Comparison of ENCODE assay signal across 9 cellular contexts in the genomic region with DNA sequence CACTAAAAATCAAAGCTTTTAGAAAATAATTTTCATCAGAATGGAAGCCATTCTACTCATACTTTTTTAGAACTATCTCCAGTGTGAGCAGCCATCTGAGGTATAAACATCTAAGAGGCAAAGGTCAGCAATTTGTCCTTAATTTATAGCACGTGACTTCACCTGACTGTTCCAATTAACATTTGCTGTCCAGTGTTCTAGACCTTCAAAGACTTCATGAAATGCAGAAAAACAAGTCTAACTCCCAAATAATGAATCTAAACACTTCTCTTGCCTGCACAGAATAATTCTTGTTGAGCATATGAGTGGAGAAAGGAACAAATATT. TPM values are rescaled to one million over a fixed set of nuclear protein-coding genes. Genes with fewer than 3 reads are reported as not detected.
DNase-seq lines count a peak whose midpoint lies in the region; ATAC-seq and TF ChIP-seq lines count a peak whose summit lies in the region.
"Had no signal": no experiment of that assay in that cellular context is flagged by ENCODE, and none has a peak within 500 bp of the region (broad histone marks: within the 10 kb centered on the region; RNA-seq: fewer than 3 reads in every experiment).

No MANE protein-coding gene starts in this region.

- H3K79me2 ChIP-seq in DND-41 (ENCODE audit: insufficient read depth, low read length), result peaks cover 98% of the 10 kb centered on the region

- WGBS in esophagus squamous epithelium, 2 donors, result 6 to 25% methylated on average over 1 of the region's 1 CpG
- 14% methylated on average over 1 of the region's 1 CpG for WGBS in prostate gland

- DNase-seq in DND-41, result no peak
- no peak for DNase-seq in Peyer's patch
- DNase-seq in esophagus squamous epithelium (lab: John Stamatoyannopoulos, UW), result no peak
- DNase-seq in prostate gland (ENCODE audit: low spot score), result no peak
- DNase-seq in NCI-H2029 treated with DMSO at 0.1 percent for 48 hours (lab: John Stamatoyannopoulos, UW), result no peak
- no peak for DNase-seq in GDM1 (lab: John Stamatoyannopoulos, UW)
- DNase-seq in HK-2 (ENCODE audit: unreplicated experiment), result no peak
- no peak for DNase-seq in erythroblast (lab: John Stamatoyannopoulos, UW)

- H3K4me3 ChIP-seq in DND-41 (ENCODE audit: low read depth in 1 of 2, low read length in 2 of 2) (peak overlapping the region; percentile 45 to 57; a peak in 3 of 4 replicates), Peyer's patch (peak overlapping the region in 3 of 4 donors; percentile 17 to 40 (median 40)), esophagus squamous epithelium (peak overlapping the region; percentile 9 to 54 (median 28)), prostate gland (peak overlapping the region in 1 of 2 donors; percentile 23)

- H3K27me3 ChIP-seq in DND-41 (ENCODE audit: insufficient read depth, low read length, poor library complexity) (no peaks in the 10 kb centered on the region), Peyer's patch (no peaks in the 10 kb centered on the region), esophagus squamous epithelium (no peaks in the 10 kb centered on the region), prostate gland (replicated peaks; ENCODE audit: insufficient read depth) (no peaks in the 10 kb centered on the region)

- no peaks in the 10 kb centered on the region for H3K9me3 ChIP-seq in DND-41 (ENCODE audit: insufficient read depth, low read length, severe bottlenecking)
- no peaks in the 10 kb centered on the region for H3K9me3 ChIP-seq in Peyer's patch
- no peaks in the 10 kb centered on the region for H3K9me3 ChIP-seq in esophagus squamous epithelium
- H3K9me3 ChIP-seq in prostate gland, result no peaks in the 10 kb centered on the region

- peaks cover 40% of the 10 kb centered on the region for H3K4me1 ChIP-seq in DND-41 (ENCODE audit: insufficient read depth, low read length)
- peaks cover 0 to 30% (median 7%) of the 10 kb centered on the region in 4 donors for H3K4me1 ChIP-seq in Peyer's patch
- H3K4me1 ChIP-seq in esophagus squamous epithelium, result peaks cover 3 to 44% (median 14%) of the 10 kb centered on the region in 3 donors
- H3K4me1 ChIP-seq in prostate gland (replicated peaks), result no peaks in the 10 kb centered on the region

- H3K9ac ChIP-seq in DND-41 (ENCODE audit: low read depth, low read length), result peak overlapping the region; percentile 64

- no peak for TF ChIP-seq CTCF in DND-41 (IDR thresholded peaks at IDR 0.05; ENCODE audit: borderline replicate concordance, extremely low read depth, low read length, poor library complexity, severe bottlenecking)
- no peak for TF ChIP-seq CTCF in Peyer's patch (IDR thresholded peaks at IDR 0.05)
- TF ChIP-seq CTCF in esophagus squamous epithelium (IDR thresholded peaks at IDR 0.05), result no peak
- no peak for TF ChIP-seq CTCF in prostate gland (IDR thresholded peaks at IDR 0.05)

- peaks cover 34% of the 10 kb centered on the region for H4K20me1 ChIP-seq in DND-41 (ENCODE audit: insufficient read depth, low read length)

- peak overlapping the region; percentile 63 for H2AFZ ChIP-seq in DND-41 (ENCODE audit: low read depth, low read length)

- H3K4me2 ChIP-seq in DND-41 (ENCODE audit: insufficient read depth, low read length), result peak overlapping the region; percentile 84

- H3K36me3 ChIP-seq in DND-41 (ENCODE audit: insufficient read depth, low read length), result peaks cover 28% of the 10 kb centered on the region
- peaks cover 0 to 16% (median 0%) of the 10 kb centered on the region in 3 donors for H3K36me3 ChIP-seq in Peyer's patch
- H3K36me3 ChIP-seq in esophagus squamous epithelium, result peaks cover 0 to 23% (median 5%) of the 10 kb centered on the region in 3 donors
- no peaks in the 10 kb centered on the region for H3K36me3 ChIP-seq in prostate gland

- intact Hi-C loops in esophagus squamous epithelium (cut with DNase I) (no loop called here), prostate gland (cut with DNase I) (no loop called here)

- ATAC-seq in DND-41 (ENCODE audit: insufficient read depth, low read depth), result no peak

- TF ChIP-seq POLR2A in Peyer's patch (IDR thresholded peaks at IDR 0.05) (no peak), esophagus squamous epithelium (IDR thresholded peaks at IDR 0.05) (no peak), prostate gland (IDR thresholded peaks at IDR 0.05) (no peak), erythroblast (IDR thresholded peaks at IDR 0.05; ENCODE audit: low read length) (no peak)

- H3K27ac ChIP-seq in DND-41 (ENCODE audit: low read length), result peak overlapping the region; percentile 93
- peak overlapping the region; percentile 70 to 83 (median 83) for H3K27ac ChIP-seq in Peyer's patch
- H3K27ac ChIP-seq in esophagus squamous epithelium, result peak overlapping the region; percentile 71 to 87 (median 83)
- H3K27ac ChIP-seq in prostate gland, result peak overlapping the region; percentile 47 to 70

RNA-seq across cellular contexts. Expression of gene RFC1, which starts 12.0 kb away (rescaled TPM):
- total RNA-seq in Peyer's patch (10 to 100 TPM; 15.0 to 49.5 (median 43.6) TPM), esophagus squamous epithelium (10 to 100 TPM; 19.8 to 34.2 (median 25.4) TPM), prostate gland (10 to 100 TPM; 27.7 to 33.3 TPM)

RNA-seq across cellular contexts. Expression of gene KLB, which starts 52.6 kb away (rescaled TPM):
- 1 to 10 TPM in 2 of 4 donors, under 1 TPM in 1, not detected in 1; 0.66 to 1.8 (median 1.3) TPM for total RNA-seq in Peyer's patch
- total RNA-seq in esophagus squamous epithelium, result under 1 TPM in 3 of 4 donors, not detected in 1; 0.34 to 0.48 (median 0.38) TPM
- under 1 TPM; 0.23 to 0.34 TPM for total RNA-seq in prostate gland
- total RNA-seq: NCI-H460 had no signal
